29 cellular contexts compared by ENCODE assay signal in the genomic region with DNA sequence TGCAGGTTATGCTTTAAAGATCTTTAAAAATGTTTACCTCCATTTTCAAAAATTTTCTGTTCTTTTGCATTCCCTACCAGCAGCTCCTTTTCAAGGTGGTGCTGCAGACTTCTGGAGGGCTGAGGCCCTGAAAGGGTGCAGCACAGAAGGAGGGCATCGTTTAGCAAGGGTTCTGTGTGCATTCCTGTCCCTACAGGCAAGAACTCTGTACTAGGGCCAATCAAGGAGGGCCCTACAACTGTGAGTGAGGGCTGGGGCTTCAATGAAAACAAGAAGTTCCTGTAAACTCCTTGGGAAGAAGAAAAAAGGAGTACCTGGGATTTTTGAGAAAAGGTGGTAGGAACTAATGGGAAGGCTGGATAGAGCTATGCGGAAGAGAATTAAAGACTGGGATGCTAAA. TPM values are rescaled to one million over a fixed set of nuclear protein-coding genes. Genes with fewer than 3 reads are reported as not detected.
"Had no signal": no experiment of that assay in that cellular context is flagged by ENCODE, and none has a peak within 500 bp of the region (broad histone marks: within the 10 kb centered on the region; RNA-seq: fewer than 3 reads in every experiment).

No MANE protein-coding gene starts in this region.

- H3K36me3 Mint-ChIP-seq: activated naive CD8-positive, alpha-beta T cell treated with anti-CD3 and anti-CD28 coated beads for 36 hours had no signal

- H3K9me3 Mint-ChIP-seq: activated CD4-positive, alpha-beta T cell treated with anti-CD3 and anti-CD28 coated beads, Interleukin-2, amount 10 ng/mL, durations not matched to agents 24 days and 14 days; activated CD8-positive, alpha-beta T cell treated with anti-CD3 and anti-CD28 coated beads for 36 hours; activated naive CD8-positive, alpha-beta T cell treated with anti-CD3 and anti-CD28 coated beads for 36 hours; activated T-cell treated with anti-CD3 and anti-CD28 coated beads, Interleukin-2, amount 50 U/mL, for 72 hours; activated T-helper 17 cell treated with anti-CD3 and anti-CD28 coated beads, Interleukin-2, amount 50 U/mL, for 72 hours had no signal

- H3K27ac Mint-ChIP-seq: activated CD4-positive, alpha-beta T cell treated with anti-CD3 and anti-CD28 coated beads, Interleukin-2, amount 10 ng/mL, durations not matched to agents 24 days and 14 days; activated CD8-positive, alpha-beta T cell treated with anti-CD3 and anti-CD28 coated beads for 36 hours; activated naive CD8-positive, alpha-beta T cell treated with anti-CD3 and anti-CD28 coated beads for 36 hours; activated T-cell treated with anti-CD3 and anti-CD28 coated beads, Interleukin-2, amount 50 U/mL, for 72 hours; activated T-helper 17 cell treated with anti-CD3 and anti-CD28 coated beads, Interleukin-2, amount 50 U/mL, for 72 hours; T-helper 17 cell had no signal

- H3K27me3 ChIP-seq: brain microvascular endothelial cell, SJSA1 had no signal

- H3K4me3 ChIP-seq: SJSA1 had no signal

- H3K27ac ChIP-seq: brain microvascular endothelial cell, SJSA1, VCaP had no signal

- H3K36me3 ChIP-seq: brain microvascular endothelial cell, SJSA1 had no signal

- H3K4me1 Mint-ChIP-seq: activated CD4-positive, alpha-beta T cell treated with anti-CD3 and anti-CD28 coated beads, Interleukin-2, amount 10 ng/mL, durations not matched to agents 24 days and 14 days; activated naive CD8-positive, alpha-beta T cell treated with anti-CD3 and anti-CD28 coated beads for 36 hours; activated T-helper 17 cell treated with anti-CD3 and anti-CD28 coated beads, Interleukin-2, amount 50 U/mL, for 72 hours; T-helper 17 cell had no signal

- H3K9me3 ChIP-seq: SJSA1, SK-N-SH had no signal

- DNase-seq: activated CD4-positive, alpha-beta T cell treated with anti-CD3 and anti-CD28 coated beads, Interleukin-2, amount 10 ng/mL, durations not matched to agents 24 days and 14 days; activated CD4-positive, alpha-beta T cell treated with anti-CD3 and anti-CD28 coated beads, Interleukin-2, amount 50 U/mL, for 4 hours; activated CD8-positive, alpha-beta T cell treated with anti-CD3 and anti-CD28 coated beads for 36 hours; activated effector memory CD4-positive, alpha-beta T cell treated with anti-CD3 and anti-CD28 coated beads, Interleukin-2, amount 50 U/mL, for 16 hours; activated naive CD4-positive, alpha-beta T cell; activated naive CD4-positive, alpha-beta T cell treated with anti-CD3 and anti-CD28 coated beads, Interleukin-2, amount 50 U/mL, for 16 hours; activated naive CD8-positive, alpha-beta T cell treated with anti-CD3 and anti-CD28 coated beads for 36 hours; activated T-cell treated with anti-CD3 and anti-CD28 coated beads, Interleukin-2, amount 50 U/mL, for 1 hour; activated T-cell treated with anti-CD3 and anti-CD28 coated beads, Interleukin-2, amount 50 U/mL, for 72 hours; amniotic stem cell; aorta; brain microvascular endothelial cell; central memory CD4-positive, alpha-beta T cell; MM.1S; MV-4-11; NCI-H1092 treated with DMSO at 0.1 percent for 48 hours; NCI-H146; NCI-H187; NCI-H2081; NCI-H345; NCI-H524 treated with DMSO at 0.1 percent for 48 hours; SHP77 treated with DMSO at 0.1 percent for 48 hours; SK-N-SH; T-helper 17 cell; T-helper 9 cell had no signal

- ATAC-seq: activated CD8-positive, alpha-beta T cell treated with anti-CD3 and anti-CD28 coated beads for 36 hours; activated T-cell treated with anti-CD3 and anti-CD28 coated beads, Interleukin-2, amount 50 U/mL, for 72 hours; activated T-helper 17 cell treated with anti-CD3 and anti-CD28 coated beads, Interleukin-2, amount 50 U/mL, for 72 hours; Panc1; T-helper 17 cell had no signal

- H3K4me1 ChIP-seq: SJSA1 had no signal

- H3K4me3 Mint-ChIP-seq: activated CD4-positive, alpha-beta T cell treated with anti-CD3 and anti-CD28 coated beads, Interleukin-2, amount 10 ng/mL, durations not matched to agents 24 days and 14 days; activated CD8-positive, alpha-beta T cell treated with anti-CD3 and anti-CD28 coated beads for 36 hours; activated naive CD8-positive, alpha-beta T cell treated with anti-CD3 and anti-CD28 coated beads for 36 hours; activated T-cell treated with anti-CD3 and anti-CD28 coated beads, Interleukin-2, amount 50 U/mL, for 72 hours; activated T-helper 17 cell treated with anti-CD3 and anti-CD28 coated beads, Interleukin-2, amount 50 U/mL, for 72 hours; T-helper 17 cell had no signal

RNA-seq across cellular contexts. Expression of gene CSRP2, which starts 50.7 kb away (rescaled TPM):
- total RNA-seq: T-helper 17 cell had no signal
